Comparison of ENCODE assay signal across 9 cellular contexts in the genomic region with DNA sequence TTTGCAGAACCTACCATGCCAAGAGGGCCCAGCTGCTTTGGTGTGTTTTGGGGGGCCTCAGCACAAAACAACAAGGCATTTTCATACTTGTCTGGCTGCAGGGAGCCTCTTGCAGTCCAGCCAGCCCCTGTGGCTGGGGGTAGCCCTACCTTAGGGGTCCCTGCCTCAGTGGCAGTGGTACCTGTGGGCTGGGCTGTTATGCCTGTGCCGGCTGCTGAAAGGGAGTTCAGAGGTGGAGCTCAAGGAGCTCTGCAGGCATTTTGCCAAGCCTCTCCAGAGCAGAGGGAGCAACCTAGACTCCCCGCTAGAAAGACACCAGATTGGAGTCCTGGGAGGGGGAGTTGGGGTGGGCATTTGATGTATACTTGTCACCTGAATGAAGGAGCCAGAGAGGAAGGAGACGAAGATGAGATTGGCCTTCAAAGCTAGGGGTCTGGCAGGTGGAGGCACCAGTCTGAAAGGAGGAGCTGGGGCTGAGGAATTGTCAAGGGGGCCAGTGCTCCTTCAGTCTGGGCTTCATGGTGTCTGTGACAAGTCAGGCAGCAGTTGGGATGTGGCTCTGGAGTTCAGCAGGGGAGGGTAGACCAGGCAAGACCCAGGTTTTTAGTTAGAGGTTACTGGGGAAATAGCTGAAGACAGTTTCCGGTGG. TPM values are rescaled to one million over a fixed set of nuclear protein-coding genes. Genes with fewer than 3 reads are reported as not detected.
DNase-seq lines count a peak whose midpoint lies in the region; ATAC-seq and TF ChIP-seq lines count a peak whose summit lies in the region.
"Had no signal": no experiment of that assay in that cellular context is flagged by ENCODE, and none has a peak within 500 bp of the region (broad histone marks: within the 10 kb centered on the region; RNA-seq: fewer than 3 reads in every experiment).

No MANE protein-coding gene starts in this region.

- intact Hi-C loops in naive thymus-derived CD4-positive, alpha-beta T cell (cut with micrococcal nuclease), result no loop called here
- intact Hi-C loops in A673 (cut with micrococcal nuclease; ENCODE audit: unreplicated experiment), result no loop called here

- peak overlapping the region; percentile 84 for H3K4me2 ChIP-seq in Karpas-422 (ENCODE audit: low read depth, low read length, poor library complexity, severe bottlenecking)

- no peaks in the 10 kb centered on the region for H3K9me2 ChIP-seq in Karpas-422 (replicated peaks; ENCODE audit: insufficient read depth, low read length)

- CTCF ChIA-PET in naive thymus-derived CD4-positive, alpha-beta T cell (lab: Charles Lee), result interaction anchor here (1.1 to 1.7 kb wide), 4 partner anchors 9 to 55 kb away, joined by 3 to 9 read pairs (median 8); no protein-coding TSS in a partner anchor
- CTCF ChIA-PET in A673 (lab: Charles Lee), result interaction anchor here (1.5 kb wide), 1 partner anchor 9 kb away, joined by 5 read pairs; no protein-coding TSS in a partner anchor

- peak overlapping the region; percentile 86 for H3K4me3 Mint-ChIP-seq in chondrocyte (ENCODE audit: unreplicated experiment)
- H3K4me3 Mint-ChIP-seq in naive thymus-derived CD4-positive, alpha-beta T cell, result peak overlapping the region; percentile 69 to 93 (median 84)

- H3K9me3 ChIP-seq in BE2C (no peaks in the 10 kb centered on the region), Karpas-422 (ENCODE audit: low read length) (no peaks in the 10 kb centered on the region), A673 (ENCODE audit: low read depth, low read length, poor library complexity, severe bottlenecking) (no peaks in the 10 kb centered on the region)
- no peaks in the 10 kb centered on the region for H3K9me3 ChIP-seq in naive thymus-derived CD4-positive, alpha-beta T cell (ENCODE audit: control insufficient read depth in 2 of 3, low read length in 3 of 3)

- BruUV-seq in A673 (replicated peaks; lab: Mats Ljungman, UMichigan), result no TSS peak

- TF ChIP-seq CTCF in BE2C (IDR thresholded peaks at IDR 0.05; ENCODE audit: low read depth, low read length) (no peak), chondrocyte (IDR thresholded peaks at IDR 0.05) (no peak), A673 (conservative IDR thresholded peaks at IDR 0.05; ENCODE audit: low read depth, low read length) (no peak)

- no peaks in the 10 kb centered on the region for H3K4me1 ChIP-seq in BE2C
- peaks cover 8% of the 10 kb centered on the region for H3K4me1 ChIP-seq in Karpas-422 (ENCODE audit: low read length)
- H3K4me1 ChIP-seq in naive thymus-derived CD4-positive, alpha-beta T cell (ENCODE audit: control insufficient read depth in 2 of 2, insufficient read depth in 2 of 2, low read length in 2 of 2), result no peaks in the 10 kb centered on the region
- H3K4me1 ChIP-seq in A673 (ENCODE audit: insufficient read depth, low read length, poor library complexity, severe bottlenecking), result peaks cover 2% of the 10 kb centered on the region

- H3K4me3 ChIP-seq in BE2C (ENCODE audit: low read depth, low read length), result peak overlapping the region; percentile 59; the same call in 1 of the 2 replicates
- no peak overlapping the region for H3K4me3 ChIP-seq in Karpas-422 (ENCODE audit: low read length)
- no peak overlapping the region for H3K4me3 ChIP-seq in naive thymus-derived CD4-positive, alpha-beta T cell (ENCODE audit: low read length)
- H3K4me3 ChIP-seq in A673 (ENCODE audit: low read depth, low read length, poor library complexity, severe bottlenecking), result no peak overlapping the region

- no peaks in the 10 kb centered on the region for H3K79me2 ChIP-seq in Karpas-422 (ENCODE audit: low read length)

- H3K27ac Mint-ChIP-seq in chondrocyte (ENCODE audit: unreplicated experiment), result no peak overlapping the region
- peak overlapping the region in 2 of 9 donors; percentile 32 to 43 for H3K27ac Mint-ChIP-seq in naive thymus-derived CD4-positive, alpha-beta T cell

- no peak overlapping the region for H3K27ac ChIP-seq in Karpas-422 (ENCODE audit: low read length)
- H3K27ac ChIP-seq in naive thymus-derived CD4-positive, alpha-beta T cell (ENCODE audit: low read depth, low read length), result no peak overlapping the region
- H3K27ac ChIP-seq in A673 (ENCODE audit: low read depth, low read length, poor library complexity, severe bottlenecking), result no peak overlapping the region

- H3K4me1 Mint-ChIP-seq in chondrocyte (ENCODE audit: low read depth), result peaks cover 14% of the 10 kb centered on the region
- H3K4me1 Mint-ChIP-seq in naive thymus-derived CD4-positive, alpha-beta T cell, result peaks cover 0 to 20% (median 12%) of the 10 kb centered on the region in 7 donors

- H4K20me1 ChIP-seq in Karpas-422 (ENCODE audit: insufficient read depth, low read depth, low read length), result 0 out of 2 replicates have a peak, but pooled peaks cover 3% of the 10 kb centered on the region

- DNase-seq in BE2C, result no peak
- DNase-seq in Karpas-422, result no peak
- no peak for DNase-seq in chondrocyte (ENCODE audit: low spot score)
- DNase-seq in naive thymus-derived CD4-positive, alpha-beta T cell, result no peak
- DNase-seq in A673 (ENCODE audit: low spot score), result no peak
- no peak for DNase-seq in NCI-H748 (lab: John Stamatoyannopoulos, UW; ENCODE audit: unreplicated experiment)
- DNase-seq in GOT3 (lab: John Stamatoyannopoulos, UW), result no peak
- no peak for DNase-seq in iPS-NIHi11 (ENCODE audit: low spot score)
- DNase-seq: NCI-H446 treated with DMSO at 0.1 percent for 48 hours had no signal

- POLR2A ChIA-PET in naive thymus-derived CD4-positive, alpha-beta T cell (lab: Charles Lee), result interaction anchor here (1.1 to 1.3 kb wide), 2 partner anchors 11 to 15 kb away, joined by 3 read pairs; a partner anchor contains a TSS
- POLR2A ChIA-PET in A673 (lab: Charles Lee; ENCODE audit: low non-redundant PET), result no interaction called here

- H3K27me3 ChIP-seq in BE2C (no peaks in the 10 kb centered on the region), Karpas-422 (ENCODE audit: low read length) (no peaks in the 10 kb centered on the region), A673 (replicated peaks; ENCODE audit: insufficient read depth, low read depth, low read length, poor library complexity) (peaks cover 9% of the 10 kb centered on the region)
- H3K27me3 ChIP-seq in naive thymus-derived CD4-positive, alpha-beta T cell (ENCODE audit: control insufficient read depth in 2 of 2, insufficient read depth in 2 of 2, low read length in 2 of 2), result peaks cover 3 to 21% of the 10 kb centered on the region in 2 donors

- no peak overlapping the region for H3K9ac ChIP-seq in Karpas-422 (ENCODE audit: low read length)

- H2AFZ ChIP-seq in Karpas-422 (ENCODE audit: low read length), result no peak overlapping the region

- H3K36me3 ChIP-seq in BE2C (no peaks in the 10 kb centered on the region), Karpas-422 (ENCODE audit: insufficient read depth, low read length) (no peaks in the 10 kb centered on the region), A673 (ENCODE audit: insufficient read depth, low read length, poor library complexity, severe bottlenecking) (no peaks in the 10 kb centered on the region)
- no peaks in the 10 kb centered on the region for H3K36me3 ChIP-seq in naive thymus-derived CD4-positive, alpha-beta T cell (ENCODE audit: control insufficient read depth in 2 of 3, insufficient read depth in 3 of 3, low read length in 3 of 3)

- no peaks in the 10 kb centered on the region for H3K27me3 Mint-ChIP-seq in chondrocyte (ENCODE audit: low read depth)
- peaks cover 34 to 67% (median 46%) of the 10 kb centered on the region in 5 donors for H3K27me3 Mint-ChIP-seq in naive thymus-derived CD4-positive, alpha-beta T cell

- H3K36me3 Mint-ChIP-seq in chondrocyte (ENCODE audit: low read depth), result no peaks in the 10 kb centered on the region
- no peaks in the 10 kb centered on the region for H3K36me3 Mint-ChIP-seq in naive thymus-derived CD4-positive, alpha-beta T cell

- no peak for ATAC-seq in naive thymus-derived CD4-positive, alpha-beta T cell

- no peaks in the 10 kb centered on the region for H3K9me3 Mint-ChIP-seq in chondrocyte (ENCODE audit: low read depth)
- no peaks in the 10 kb centered on the region for H3K9me3 Mint-ChIP-seq in naive thymus-derived CD4-positive, alpha-beta T cell

RNA-seq across cellular contexts. Expression of a gene that starts 1.5 kb away (rescaled TPM):
- polyA plus RNA-seq in BE2C (2012; ENCODE audit: insufficient read depth, insufficient read length, low read depth), result 1.9 TPM
- total RNA-seq in Karpas-422 (2014; rRNA removed; shearing (Covaris generic); ENCODE audit: low replicate concordance), result 1.6 and 1.8 TPM in 2 replicates
- total RNA-seq in chondrocyte (6.5 to 7.7 TPM (median 7.6 TPM) in 3 replicates), A673 (2021) (0.28 and 0.54 TPM in 2 replicates)
- total RNA-seq in naive thymus-derived CD4-positive, alpha-beta T cell, result 1 to 10 TPM in 3 of 5 experiments, under 1 TPM in 1, not detected in 1; 0.11 to 8.9 (median 3.7) TPM
- not detected for polyA plus RNA-seq in naive thymus-derived CD4-positive, alpha-beta T cell

RNA-seq across cellular contexts. Expression of a gene that starts 15.9 kb away (rescaled TPM):
- not detected for polyA plus RNA-seq in BE2C (2012; ENCODE audit: insufficient read depth, insufficient read length, low read depth)
- total RNA-seq in Karpas-422 (2014; rRNA removed; shearing (Covaris generic); ENCODE audit: low replicate concordance), result not detected in 2 replicates
- total RNA-seq in chondrocyte, result not detected in 3 replicates
- under 1 TPM in 1 of 5 experiments, not detected in 4; 0.15 TPM for total RNA-seq in naive thymus-derived CD4-positive, alpha-beta T cell
- polyA plus RNA-seq in naive thymus-derived CD4-positive, alpha-beta T cell, result not detected
- not detected in 2 replicates for total RNA-seq in A673 (2021)

RNA-seq across cellular contexts. Expression of a gene that starts 37.3 kb away (rescaled TPM):
- polyA plus RNA-seq in BE2C (2012; ENCODE audit: insufficient read depth, insufficient read length, low read depth), result 3.0 TPM
- 1.2 and 1.5 TPM in 2 replicates for total RNA-seq in Karpas-422 (2014; rRNA removed; shearing (Covaris generic); ENCODE audit: low replicate concordance)
- total RNA-seq in chondrocyte (0.29 to 0.38 TPM (median 0.30 TPM) in 3 replicates), A673 (2021) (0.32 and 1.1 TPM in 2 replicates)
- total RNA-seq in naive thymus-derived CD4-positive, alpha-beta T cell, result 1 to 10 TPM in 4 of 5 experiments, under 1 TPM in 1; 0.48 to 2.0 (median 1.6) TPM
- under 1 TPM; 0.43 to 0.53 TPM for polyA plus RNA-seq in naive thymus-derived CD4-positive, alpha-beta T cell

RNA-seq across cellular contexts. Expression of a gene that starts 37.5 kb away (rescaled TPM):
- 803 TPM for polyA plus RNA-seq in BE2C (2012; ENCODE audit: insufficient read depth, insufficient read length, low read depth)
- total RNA-seq in Karpas-422 (2014; rRNA removed; shearing (Covaris generic); ENCODE audit: low replicate concordance), result 179 and 182 TPM in 2 replicates
- total RNA-seq in chondrocyte, result 378 to 436 TPM (median 403 TPM) in 3 replicates
- 100 to 1,000 TPM; 101 to 338 (median 110) TPM for total RNA-seq in naive thymus-derived CD4-positive, alpha-beta T cell
- 100 to 1,000 TPM; 556 to 584 TPM for polyA plus RNA-seq in naive thymus-derived CD4-positive, alpha-beta T cell
- 542 and 564 TPM in 2 replicates for total RNA-seq in A673 (2021)

RNA-seq across cellular contexts. Expression of a gene that starts 44.5 kb away (rescaled TPM):
- polyA plus RNA-seq in BE2C (2012; ENCODE audit: insufficient read depth, insufficient read length, low read depth), result 7.5 TPM
- 3.1 and 6.6 TPM in 2 replicates for total RNA-seq in Karpas-422 (2014; rRNA removed; shearing (Covaris generic); ENCODE audit: low replicate concordance)
- total RNA-seq in chondrocyte, result 0.35 to 0.72 TPM (median 0.60 TPM) in 3 replicates
- total RNA-seq in naive thymus-derived CD4-positive, alpha-beta T cell, result 1 to 10 TPM in 4 of 5 experiments, under 1 TPM in 1; 0.91 to 9.9 (median 4.5) TPM
- 1 to 10 TPM in 1 of 2 donors, under 1 TPM in 1; 0.70 to 2.0 TPM for polyA plus RNA-seq in naive thymus-derived CD4-positive, alpha-beta T cell
- total RNA-seq in A673 (2021), result 2.9 and 4.0 TPM in 2 replicates
